19 cellular contexts compared by ENCODE assay signal in the genomic region with DNA sequence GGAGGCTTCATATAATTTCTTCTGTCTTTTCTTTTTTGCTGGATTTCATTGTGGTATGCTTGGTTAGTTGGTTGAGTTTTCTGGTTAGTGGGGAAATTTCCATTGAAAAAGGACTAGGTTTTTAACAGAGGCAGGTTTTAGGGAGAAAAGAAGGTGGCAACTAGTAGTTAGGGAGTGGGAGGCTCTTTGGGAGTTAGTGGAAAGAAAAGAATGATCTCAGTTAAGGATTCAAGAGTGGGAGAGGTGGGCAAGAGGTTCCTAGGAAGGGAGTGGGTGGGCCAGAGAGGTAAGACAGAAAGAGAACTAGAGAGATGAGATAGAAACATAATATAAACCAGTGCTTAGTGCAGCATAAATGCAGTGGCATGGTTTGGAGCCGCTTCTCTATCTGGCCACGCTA.
DNase-seq lines count a peak whose midpoint lies in the region; ATAC-seq and TF ChIP-seq lines count a peak whose summit lies in the region.
"Had no signal": no experiment of that assay in that cellular context is flagged by ENCODE, and none has a peak within 500 bp of the region (broad histone marks: within the 10 kb centered on the region; RNA-seq: fewer than 3 reads in every experiment).

No MANE protein-coding gene starts in this region.

- peaks cover 65% of the 10 kb centered on the region for H3K4me1 ChIP-seq in Caco-2
- peaks cover 61 to 80% (median 69%) of the 10 kb centered on the region in 4 donors for H3K4me1 ChIP-seq in upper lobe of left lung

- no peak for ATAC-seq in upper lobe of left lung (ENCODE audit: low FRiP score in 2 of 2)
- ATAC-seq in stimulated activated naive CD8-positive, alpha-beta T cell treated with anti-CD3 and anti-CD28 coated beads, Interleukin-15, amount 100 ng/mL, for 72 hours: no peak

- H3K9me3 ChIP-seq in Caco-2: no peaks in the 10 kb centered on the region
- no peaks in the 10 kb centered on the region for H3K9me3 ChIP-seq in upper lobe of left lung
- H3K9me3 ChIP-seq: BE2C, HAP-1, Peyer's patch, SJSA1 had no signal

- POLR2A ChIA-PET in Caco-2 (lab: Charles Lee): no interaction called here

- H3K36me3 ChIP-seq in Caco-2 (ENCODE audit: control insufficient read depth, insufficient read depth, low read length): no peaks in the 10 kb centered on the region; the same call in 1 of the 2 replicates
- H3K36me3 ChIP-seq in upper lobe of left lung: no peaks in the 10 kb centered on the region
- H3K36me3 ChIP-seq: BE2C, HAP-1, Peyer's patch had no signal

- 70 to 81% methylated on average over 2 of the region's 2 CpGs for WGBS in upper lobe of left lung, 2 donors

- no peaks in the 10 kb centered on the region for H3K36me3 Mint-ChIP-seq in activated naive CD4-positive, alpha-beta T cell treated with anti-CD3 and anti-CD28 coated beads, Interleukin-2, amount 50 U/mL, for 24 hours
- H3K36me3 Mint-ChIP-seq in Caco-2 (ENCODE audit: insufficient read depth, unreplicated experiment): peaks cover 23% of the 10 kb centered on the region
- peaks cover 44% of the 10 kb centered on the region for H3K36me3 Mint-ChIP-seq in endothelial cell (ENCODE audit: low read depth, unreplicated experiment)
- H3K36me3 Mint-ChIP-seq: CD4-positive, alpha-beta memory T cell had no signal

- DNase-seq in activated naive CD4-positive, alpha-beta T cell treated with anti-CD3 and anti-CD28 coated beads, Interleukin-2, amount 50 U/mL, for 16 hours: no peak
- no peak for DNase-seq in Caco-2
- DNase-seq in endothelial cell (ENCODE audit: low spot score): no peak
- no peak for DNase-seq in upper lobe of left lung
- no peak for DNase-seq in stimulated activated naive CD8-positive, alpha-beta T cell treated with anti-CD3 and anti-CD28 coated beads, Interleukin-15, amount 100 ng/mL, for 72 hours
- DNase-seq in NCI-H2171 treated with DMSO at 0.1 percent for 48 hours (lab: John Stamatoyannopoulos, UW): no peak
- DNase-seq: BE2C; CD4-positive, alpha-beta memory T cell; DMS153; GM23248; KG1; NCI-H1092; NCI-H1436; NCI-H2029; NCI-H524 treated with DMSO at 0.1 percent for 48 hours; Peyer's patch had no signal

- peaks cover 48% of the 10 kb centered on the region for H3K4me1 Mint-ChIP-seq in activated naive CD4-positive, alpha-beta T cell treated with anti-CD3 and anti-CD28 coated beads, Interleukin-2, amount 50 U/mL, for 24 hours
- H3K4me1 Mint-ChIP-seq in Caco-2 (ENCODE audit: low read depth, unreplicated experiment) (peaks cover 60% of the 10 kb centered on the region), endothelial cell (ENCODE audit: unreplicated experiment) (peaks cover 88% of the 10 kb centered on the region)
- peaks cover 55% of the 10 kb centered on the region for H3K4me1 Mint-ChIP-seq in stimulated activated naive CD8-positive, alpha-beta T cell treated with anti-CD3 and anti-CD28 coated beads, Interleukin-15, amount 100 ng/mL, for 72 hours

- no peaks in the 10 kb centered on the region for H3K9me3 Mint-ChIP-seq in activated naive CD4-positive, alpha-beta T cell treated with anti-CD3 and anti-CD28 coated beads, Interleukin-2, amount 50 U/mL, for 24 hours
- no peaks in the 10 kb centered on the region for H3K9me3 Mint-ChIP-seq in Caco-2 (ENCODE audit: unreplicated experiment)
- H3K9me3 Mint-ChIP-seq in endothelial cell (ENCODE audit: unreplicated experiment): no peaks in the 10 kb centered on the region
- H3K9me3 Mint-ChIP-seq in stimulated activated naive CD8-positive, alpha-beta T cell treated with anti-CD3 and anti-CD28 coated beads, Interleukin-15, amount 100 ng/mL, for 72 hours: no peaks in the 10 kb centered on the region
- H3K9me3 Mint-ChIP-seq: CD4-positive, alpha-beta memory T cell had no signal

- H3K27me3 ChIP-seq in Caco-2 (replicated peaks; ENCODE audit: control insufficient read depth, insufficient read depth, low read length) (no peaks in the 10 kb centered on the region), upper lobe of left lung (no peaks in the 10 kb centered on the region)
- H3K27me3 ChIP-seq: BE2C, Peyer's patch, SJSA1 had no signal

- H3K4me3 Mint-ChIP-seq in activated naive CD4-positive, alpha-beta T cell treated with anti-CD3 and anti-CD28 coated beads, Interleukin-2, amount 50 U/mL, for 24 hours: no peak overlapping the region
- H3K4me3 Mint-ChIP-seq in Caco-2 (ENCODE audit: unreplicated experiment): no peak overlapping the region
- peak overlapping the region; percentile 68 for H3K4me3 Mint-ChIP-seq in endothelial cell (ENCODE audit: unreplicated experiment)
- no peak overlapping the region for H3K4me3 Mint-ChIP-seq in stimulated activated naive CD8-positive, alpha-beta T cell treated with anti-CD3 and anti-CD28 coated beads, Interleukin-15, amount 100 ng/mL, for 72 hours
- H3K4me3 Mint-ChIP-seq: CD4-positive, alpha-beta memory T cell had no signal

- H3K27me3 Mint-ChIP-seq in activated naive CD4-positive, alpha-beta T cell treated with anti-CD3 and anti-CD28 coated beads, Interleukin-2, amount 50 U/mL, for 24 hours: no peaks in the 10 kb centered on the region
- H3K27me3 Mint-ChIP-seq in Caco-2 (ENCODE audit: insufficient read depth, unreplicated experiment) (no peaks in the 10 kb centered on the region), endothelial cell (ENCODE audit: unreplicated experiment) (peaks cover 30% of the 10 kb centered on the region)
- no peaks in the 10 kb centered on the region for H3K27me3 Mint-ChIP-seq in stimulated activated naive CD8-positive, alpha-beta T cell treated with anti-CD3 and anti-CD28 coated beads, Interleukin-15, amount 100 ng/mL, for 72 hours
- H3K27me3 Mint-ChIP-seq: CD4-positive, alpha-beta memory T cell had no signal

- peak overlapping the region; percentile 79 for H3K27ac Mint-ChIP-seq in activated naive CD4-positive, alpha-beta T cell treated with anti-CD3 and anti-CD28 coated beads, Interleukin-2, amount 50 U/mL, for 24 hours
- H3K27ac Mint-ChIP-seq in Caco-2 (ENCODE audit: unreplicated experiment): peak overlapping the region; percentile 46
- H3K27ac Mint-ChIP-seq in endothelial cell (ENCODE audit: unreplicated experiment): peak overlapping the region; percentile 85
- H3K27ac Mint-ChIP-seq in stimulated activated naive CD8-positive, alpha-beta T cell treated with anti-CD3 and anti-CD28 coated beads, Interleukin-15, amount 100 ng/mL, for 72 hours: no peak overlapping the region

- TF ChIP-seq EP300 in upper lobe of left lung (IDR thresholded peaks at IDR 0.05): no peak

- H3K4me3 ChIP-seq in Caco-2 (ENCODE audit: low read depth, low read length) (no peak overlapping the region), upper lobe of left lung (no peak overlapping the region)
- H3K4me3 ChIP-seq: GM23248, HAP-1, Peyer's patch, SJSA1 had no signal

- CTCF ChIA-PET in Caco-2 (lab: Charles Lee): no interaction called here

- peak overlapping the region in 3 of 4 donors; percentile 41 to 93 (median 60) for H3K27ac ChIP-seq in upper lobe of left lung
- H3K27ac ChIP-seq: GM23248, Peyer's patch, SJSA1 had no signal

- BruUV-seq in Caco-2 (replicated peaks; lab: Mats Ljungman, UMichigan): no TSS peak

- TF ChIP-seq POLR2A in upper lobe of left lung (IDR thresholded peaks at IDR 0.05): no peak

- intact Hi-C loops in Caco-2 (cut with micrococcal nuclease; ENCODE audit: unreplicated experiment): no loop called here

- TF ChIP-seq CTCF in Caco-2 (IDR thresholded peaks at IDR 0.05; ENCODE audit: insufficient read depth in 1 of 2, low read depth in 1 of 2, low read length in 1 of 2, severe bottlenecking in 1 of 2, unreplicated experiment in 1 of 2) (no peak), endothelial cell (IDR thresholded peaks at IDR 0.05; ENCODE audit: unreplicated experiment) (no peak), upper lobe of left lung (IDR thresholded peaks at IDR 0.05) (no peak)

Comparison
In these comparisons a context has a peak if more than half of its experiments do, and no peak if none do; other contexts are left out.
1. H3K27ac Mint-ChIP-seq: peak in activated naive CD4-positive, alpha-beta T cell treated with anti-CD3 and anti-CD28 coated beads, Interleukin-2, amount 50 U/mL, for 24 hours (single experiment), Caco-2 (single experiment) and endothelial cell (single experiment); none in stimulated activated naive CD8-positive, alpha-beta T cell treated with anti-CD3 and anti-CD28 coated beads, Interleukin-15, amount 100 ng/mL, for 72 hours (0 of 2).